23 cellular contexts compared by ENCODE assay signal in genomic region chr10:94238006-94238617, GRCh38.
A peak's percentile ranks its signal among the peaks of the same experiment; 100 is the strongest.
DNase-seq lines count a peak whose midpoint lies in the region; ATAC-seq and TF ChIP-seq lines count a peak whose summit lies in the region.
"Had no signal": no experiment of that assay in that cellular context is flagged by ENCODE, and none has a peak within 500 bp of the region (broad histone marks: within the 10 kb centered on the region; RNA-seq: fewer than 3 reads in every experiment).

No MANE protein-coding gene starts in this region.

- TF ChIP-seq CTCF in endodermal cell (conservative IDR thresholded peaks at IDR 0.05) = peak; percentile 31
- no peak for TF ChIP-seq CTCF in left lung (IDR thresholded peaks at IDR 0.05)

- H3K4me3 Mint-ChIP-seq in endodermal cell (no peak overlapping the region), T-cell (no peak overlapping the region)
- H3K4me3 Mint-ChIP-seq: CD14-positive monocyte; CD4-positive, alpha-beta memory T cell; CD4-positive, CD25-positive, alpha-beta regulatory T cell; CD8-positive, alpha-beta memory T cell had no signal

- H3K9me3 Mint-ChIP-seq in endodermal cell = no peaks in the 10 kb centered on the region
- no peaks in the 10 kb centered on the region for H3K9me3 Mint-ChIP-seq in T-cell
- H3K9me3 Mint-ChIP-seq: CD14-positive monocyte; CD4-positive, alpha-beta memory T cell had no signal

- H3K9ac ChIP-seq in endodermal cell (ENCODE audit: extremely low read depth, low read length, poor library complexity, severe bottlenecking) = no peak overlapping the region
- H3K9ac ChIP-seq: BLaER1 had no signal

- H3K9me3 ChIP-seq in endodermal cell (ENCODE audit: control insufficient read depth, low read length) (no peaks in the 10 kb centered on the region), left lung (no peaks in the 10 kb centered on the region)
- H3K9me3 ChIP-seq: BE2C, BLaER1 had no signal

- intact Hi-C loops in left lung (cut with DNase I) = no loop called here

- H3K4me1 Mint-ChIP-seq in endodermal cell (peaks cover 35% of the 10 kb centered on the region), T-cell (no peaks in the 10 kb centered on the region)
- H3K4me1 Mint-ChIP-seq: CD4-positive, alpha-beta memory T cell; CD4-positive, CD25-positive, alpha-beta regulatory T cell; CD8-positive, alpha-beta memory T cell had no signal

- H3K27ac ChIP-seq in endodermal cell (ENCODE audit: low read depth, low read length) (no peak overlapping the region), left lung (no peak overlapping the region)
- H3K27ac ChIP-seq: BLaER1 had no signal

- CTCF ChIA-PET in T-cell (lab: Charles Lee) = no interaction called here

- H3K36me3 Mint-ChIP-seq in endodermal cell (ENCODE audit: low read depth) (peaks cover 23% of the 10 kb centered on the region), T-cell (no peaks in the 10 kb centered on the region)
- H3K36me3 Mint-ChIP-seq: CD14-positive monocyte; CD4-positive, alpha-beta memory T cell; CD4-positive, CD25-positive, alpha-beta regulatory T cell; CD8-positive, alpha-beta memory T cell had no signal

- DNase-seq in endodermal cell (no peak), left lung (no peak), T-cell (no peak), occipital lobe (lab: John Stamatoyannopoulos, UW) (no peak)
- no peak for DNase-seq in activated CD8-positive, alpha-beta memory T cell treated with anti-CD3 and anti-CD28 coated beads, Interleukin-2, amount 50 U/mL, for 4 hours
- DNase-seq: 8988T; ACHN; BE2C; C1 segment of cervical spinal cord; CD4-positive, alpha-beta memory T cell; CD4-positive, CD25-positive, alpha-beta regulatory T cell; CD8-positive, alpha-beta memory T cell; COR-L47; DMS 273 treated with DMSO at 0.1 percent for 48 hours; DMS153; DMS53; DMS79; DND-41; EL; GDM1 had no signal

- H3K4me3 ChIP-seq in endodermal cell (ENCODE audit: low read length) (no peak overlapping the region), left lung (no peak overlapping the region)
- H3K4me3 ChIP-seq: BLaER1, GM12878 had no signal

- H3K4me1 ChIP-seq in endodermal cell (ENCODE audit: control insufficient read depth, insufficient read depth, low read length) = peaks cover 25% of the 10 kb centered on the region
- H3K4me1 ChIP-seq in left lung = no peaks in the 10 kb centered on the region

- H3K36me3 ChIP-seq in endodermal cell (ENCODE audit: control insufficient read depth, insufficient read depth, low read length) = peaks cover 50% of the 10 kb centered on the region
- H3K36me3 ChIP-seq in left lung = no peaks in the 10 kb centered on the region
- H3K36me3 ChIP-seq: BE2C, BLaER1 had no signal

- peak; percentile 53 for ATAC-seq in left lung
- no peak for ATAC-seq in T-cell (replicated peaks in 1 of 4)
- ATAC-seq: GM12878 had no signal

- H3K27me3 ChIP-seq in endodermal cell (ENCODE audit: control insufficient read depth, insufficient read depth, low read length, poor library complexity, severe bottlenecking) = no peaks in the 10 kb centered on the region
- no peaks in the 10 kb centered on the region for H3K27me3 ChIP-seq in left lung
- H3K27me3 ChIP-seq: BE2C, BLaER1 had no signal

- no peaks in the 10 kb centered on the region for H3K27me3 Mint-ChIP-seq in endodermal cell (ENCODE audit: insufficient read depth)
- H3K27me3 Mint-ChIP-seq in T-cell = peaks cover 3 to 13% of the 10 kb centered on the region in 2 donors

- H3K27ac Mint-ChIP-seq in endodermal cell (peak overlapping the region; percentile 14), T-cell (no peak overlapping the region)
- H3K27ac Mint-ChIP-seq: CD14-positive monocyte; CD4-positive, alpha-beta memory T cell; CD4-positive, CD25-positive, alpha-beta regulatory T cell; CD8-positive, alpha-beta memory T cell had no signal

- POLR2A ChIA-PET in T-cell (lab: Charles Lee) = no interaction called here

- 59 to 89% methylated on average over 2 to 4 of the region's 4 CpGs for WGBS in endodermal cell (ENCODE audit: insufficient coverage in 1 of 2, insufficient read length in 1 of 2), 2 experiments
